Comparison of ENCODE assay signal across 1 cellular context in the genomic region with DNA sequence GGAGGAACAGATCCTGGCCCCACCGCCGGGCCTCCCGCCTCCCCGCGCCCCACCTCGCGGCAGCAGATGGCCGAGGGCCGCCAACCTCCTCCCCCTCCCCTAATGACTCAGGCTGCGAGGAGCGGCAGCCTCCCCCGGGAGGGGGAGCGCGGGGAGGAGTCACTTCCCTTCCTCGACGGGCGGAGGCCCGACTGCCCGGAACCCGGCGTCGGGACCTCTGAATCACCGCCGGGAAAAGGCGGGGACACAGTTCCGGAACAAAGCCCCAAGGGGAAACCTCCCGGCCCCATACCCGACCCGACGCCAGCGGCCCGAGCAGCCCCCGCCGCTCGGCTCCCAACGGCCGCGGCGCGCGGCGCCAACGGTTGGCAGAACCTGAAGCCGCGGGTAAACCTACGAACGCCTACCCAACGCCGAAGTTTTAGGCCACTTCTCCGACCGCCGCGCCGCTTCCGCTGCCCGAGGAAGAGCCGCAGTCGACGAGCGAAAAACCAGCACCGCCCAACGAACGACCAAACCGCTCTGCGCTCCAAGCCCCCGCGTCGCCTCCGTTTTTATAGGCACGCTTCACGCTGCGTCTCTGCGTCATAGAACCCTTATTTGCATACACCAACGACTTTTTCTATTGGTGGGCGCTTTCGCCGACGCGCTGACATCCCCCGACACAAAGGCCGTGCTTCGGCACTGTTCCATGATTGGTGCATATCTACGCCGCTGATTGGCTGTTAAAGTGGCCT.
TF ChIP-seq lines count a peak whose summit lies in the region.

No MANE protein-coding gene starts in this region.

TF ChIP-seq in K562, 482 proteins besides CTCF, POLR2A, EP300 and RAD21 (continued from another document):
- TF ChIP-seq E2F5 (CRISPR knock-in tag; IDR thresholded peaks at IDR 0.05) (peak; percentile 94), TFAM (CRISPR knock-in tag; conservative IDR thresholded peaks at IDR 0.05) (no peak), NR3C1 (CRISPR knock-in tag; IDR thresholded peaks at IDR 0.05) (peak; percentile 78; the same call in 1 of the 2 replicates), MCM7 (IDR thresholded peaks at IDR 0.05) (no peak), TAF9B (IDR thresholded peaks at IDR 0.05; ENCODE audit: partially characterized antibody) (peak; percentile 86), CBFB (CRISPR knock-in tag; IDR thresholded peaks at IDR 0.05) (peak; percentile 85; the same call in 1 of the 2 replicates), CTBP1 (IDR thresholded peaks at IDR 0.05; ENCODE audit: borderline replicate concordance) (peak; percentile 81), OTX1 (CRISPR knock-in tag; IDR thresholded peaks at IDR 0.05) (peak; percentile 91), YY1 (IDR thresholded peaks at IDR 0.05; ENCODE audit: borderline replicate concordance in 1 of 3, control insufficient read depth in 1 of 3, extremely low read depth in 1 of 3, insufficient read depth in 3 of 3, insufficient read length in 1 of 3, insufficient replicate concordance in 2 of 3, low read depth in 1 of 3, low read length in 2 of 3) (peak in 2 of 3 experiments; percentile 65 to 71), NFE2 (IDR thresholded peaks at IDR 0.05; ENCODE audit: low read depth) (0 out of 2 replicates have a peak, but pooled peaks have one; percentile 35), SMARCE1 (IDR thresholded peaks at IDR 0.05) (no peak), TCF3 (CRISPR knock-in tag; IDR thresholded peaks at IDR 0.05) (0 out of 2 replicates have a peak, but pooled peaks have one; percentile 29), POLR2G (IDR thresholded peaks at IDR 0.05; ENCODE audit: low read depth, low read length) (peak; percentile 99), PCBP1 (IDR thresholded peaks at IDR 0.05; ENCODE audit: low read depth, low read length, poor library complexity, severe bottlenecking) (peak; percentile 99), BDP1 (IDR thresholded peaks at IDR 0.05; ENCODE audit: insufficient read depth, insufficient read length) (no peak), ERF (CRISPR knock-in tag; IDR thresholded peaks at IDR 0.05) (0 out of 2 replicates have a peak, but pooled peaks have one; percentile 12), ZNF282 (CRISPR knock-in tag; IDR thresholded peaks at IDR 0.05) (no peak), GTF2A2 (tag; IDR thresholded peaks at IDR 0.05) (peak; percentile 97), HMGN3 (IDR thresholded peaks at IDR 0.05; ENCODE audit: borderline replicate concordance, extremely low read depth, insufficient read length, low read depth, low read length) (peak; percentile 90), NELFE (IDR thresholded peaks at IDR 0.05; ENCODE audit: insufficient read depth, insufficient read length) (peak; percentile 97), PRMT5 (CRISPR knock-in tag; IDR thresholded peaks at IDR 0.05) (0 out of 2 replicates have a peak, but pooled peaks have one; percentile 12), NCOA6 (IDR thresholded peaks at IDR 0.05) (peak; percentile 91), ZFX (CRISPR knock-in tag; IDR thresholded peaks at IDR 0.05) (peak; percentile 88), MAZ (CRISPR knock-in tag; conservative IDR thresholded peaks at IDR 0.05 in 1 of 2, IDR thresholded peaks at IDR 0.05 in 1 of 2) (peak; percentile 96 to 97), NRF1 (conservative IDR thresholded peaks at IDR 0.05 in 1 of 2, IDR thresholded peaks at IDR 0.05 in 1 of 2) (peak; percentile 81 to 84), ZNF239 (CRISPR knock-in tag; IDR thresholded peaks at IDR 0.05) (no peak), BRD9 (IDR thresholded peaks at IDR 0.05; ENCODE audit: low read depth, partially characterized antibody) (peak; percentile 52), ZNF124 (CRISPR knock-in tag; IDR thresholded peaks at IDR 0.05) (no peak), NFYB (IDR thresholded peaks at IDR 0.05; ENCODE audit: extremely low read depth, insufficient read length) (peak; percentile 99), ARID3B (CRISPR knock-in tag; IDR thresholded peaks at IDR 0.05; ENCODE audit: borderline replicate concordance) (no peak), ZNF668 (CRISPR knock-in tag; IDR thresholded peaks at IDR 0.05) (no peak), NFIX (CRISPR knock-in tag; IDR thresholded peaks at IDR 0.05; ENCODE audit: low read depth) (no peak), RBBP5 (IDR thresholded peaks at IDR 0.05; ENCODE audit: borderline replicate concordance, insufficient read depth, low read length, poor library complexity, severe bottlenecking) (peak; percentile 86), FIP1L1 (IDR thresholded peaks at IDR 0.05; ENCODE audit: low read depth, low read length, poor library complexity, severe bottlenecking) (peak; percentile 100), TRIM28 (IDR thresholded peaks at IDR 0.05) (no peak), NR4A1 (CRISPR knock-in tag; IDR thresholded peaks at IDR 0.05) (0 out of 2 replicates have a peak, but pooled peaks have one; percentile 11), NR4A1 (tag; IDR thresholded peaks at IDR 0.05) (no peak; the same call in 1 of the 2 replicates), ZBTB1 (CRISPR knock-in tag; IDR thresholded peaks at IDR 0.05; ENCODE audit: borderline replicate concordance, low read depth) (peak; percentile 91), L3MBTL2 (IDR thresholded peaks at IDR 0.05) (peak; percentile 57; the same call in 1 of the 2 replicates), SMAD1 (IDR thresholded peaks at IDR 0.05; ENCODE audit: low read depth, low read length, partially characterized antibody) (peak; percentile 100), RCOR1 (IDR thresholded peaks at IDR 0.05; ENCODE audit: borderline replicate concordance in 1 of 2, low read depth in 2 of 2, low read length in 2 of 2) (peak in 1 of 2 experiments; percentile 4; a peak in 1 of 4 replicates), SRSF1 (IDR thresholded peaks at IDR 0.05; ENCODE audit: low read depth, low read length) (peak; percentile 93; the same call in 1 of the 2 replicates), TBL1XR1 (IDR thresholded peaks at IDR 0.05; ENCODE audit: low read length in 2 of 2) (peak; percentile 51 to 86; a peak in 3 of 4 replicates), RBM17 (IDR thresholded peaks at IDR 0.05; ENCODE audit: borderline replicate concordance, low read depth, low read length) (0 out of 2 replicates have a peak, but pooled peaks have one; percentile 73), GTF2E2 (tag; IDR thresholded peaks at IDR 0.05) (peak; percentile 99), CREM (IDR thresholded peaks at IDR 0.05; ENCODE audit: low read depth) (peak; percentile 91), ZFPM2 (CRISPR knock-in tag; IDR thresholded peaks at IDR 0.05) (0 out of 2 replicates have a peak, but pooled peaks have one; percentile 85), ZNF764 (CRISPR knock-in tag; IDR thresholded peaks at IDR 0.05; ENCODE audit: low read depth) (peak; percentile 53; the same call in 1 of the 2 replicates)
- TF ChIP-seq, protein P1, sequence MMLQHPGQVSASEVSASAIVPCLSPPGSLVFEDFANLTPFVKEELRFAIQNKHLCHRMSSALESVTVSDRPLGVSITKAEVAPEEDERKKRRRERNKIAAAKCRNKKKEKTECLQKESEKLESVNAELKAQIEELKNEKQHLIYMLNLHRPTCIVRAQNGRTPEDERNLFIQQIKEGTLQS (IDR thresholded peaks at IDR 0.05), result peak; percentile 65
- TF ChIP-seq, protein P1 (CRISPR knock-in tag; conservative IDR thresholded peaks at IDR 0.05), result peak; percentile 82
- TF ChIP-seq, protein P2, sequence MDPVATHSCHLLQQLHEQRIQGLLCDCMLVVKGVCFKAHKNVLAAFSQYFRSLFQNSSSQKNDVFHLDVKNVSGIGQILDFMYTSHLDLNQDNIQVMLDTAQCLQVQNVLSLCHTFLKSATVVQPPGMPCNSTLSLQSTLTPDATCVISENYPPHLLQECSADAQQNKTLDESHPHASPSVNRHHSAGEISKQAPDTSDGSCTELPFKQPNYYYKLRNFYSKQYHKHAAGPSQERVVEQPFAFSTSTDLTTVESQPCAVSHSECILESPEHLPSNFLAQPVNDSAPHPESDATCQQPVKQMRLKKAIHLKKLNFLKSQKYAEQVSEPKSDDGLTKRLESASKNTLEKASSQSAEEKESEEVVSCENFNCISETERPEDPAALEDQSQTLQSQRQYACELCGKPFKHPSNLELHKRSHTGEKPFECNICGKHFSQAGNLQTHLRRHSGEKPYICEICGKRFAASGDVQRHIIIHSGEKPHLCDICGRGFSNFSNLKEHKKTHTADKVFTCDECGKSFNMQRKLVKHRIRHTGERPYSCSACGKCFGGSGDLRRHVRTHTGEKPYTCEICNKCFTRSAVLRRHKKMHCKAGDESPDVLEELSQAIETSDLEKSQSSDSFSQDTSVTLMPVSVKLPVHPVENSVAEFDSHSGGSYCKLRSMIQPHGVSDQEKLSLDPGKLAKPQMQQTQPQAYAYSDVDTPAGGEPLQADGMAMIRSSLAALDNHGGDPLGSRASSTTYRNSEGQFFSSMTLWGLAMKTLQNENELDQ (CRISPR knock-in tag; IDR thresholded peaks at IDR 0.05; ENCODE audit: borderline replicate concordance), result peak; percentile 95
- TF ChIP-seq, protein P3, sequence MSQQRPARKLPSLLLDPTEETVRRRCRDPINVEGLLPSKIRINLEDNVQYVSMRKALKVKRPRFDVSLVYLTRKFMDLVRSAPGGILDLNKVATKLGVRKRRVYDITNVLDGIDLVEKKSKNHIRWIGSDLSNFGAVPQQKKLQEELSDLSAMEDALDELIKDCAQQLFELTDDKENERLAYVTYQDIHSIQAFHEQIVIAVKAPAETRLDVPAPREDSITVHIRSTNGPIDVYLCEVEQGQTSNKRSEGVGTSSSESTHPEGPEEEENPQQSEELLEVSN (IDR thresholded peaks at IDR 0.05; ENCODE audit: borderline replicate concordance in 1 of 2, extremely low read depth in 1 of 2, insufficient read depth in 1 of 2, insufficient read length in 1 of 2, low read depth in 1 of 2, low read length in 1 of 2, poor library complexity in 1 of 2, severe bottlenecking in 1 of 2), result peak in 1 of 2 experiments; percentile 36
- TF ChIP-seq, protein P4, sequence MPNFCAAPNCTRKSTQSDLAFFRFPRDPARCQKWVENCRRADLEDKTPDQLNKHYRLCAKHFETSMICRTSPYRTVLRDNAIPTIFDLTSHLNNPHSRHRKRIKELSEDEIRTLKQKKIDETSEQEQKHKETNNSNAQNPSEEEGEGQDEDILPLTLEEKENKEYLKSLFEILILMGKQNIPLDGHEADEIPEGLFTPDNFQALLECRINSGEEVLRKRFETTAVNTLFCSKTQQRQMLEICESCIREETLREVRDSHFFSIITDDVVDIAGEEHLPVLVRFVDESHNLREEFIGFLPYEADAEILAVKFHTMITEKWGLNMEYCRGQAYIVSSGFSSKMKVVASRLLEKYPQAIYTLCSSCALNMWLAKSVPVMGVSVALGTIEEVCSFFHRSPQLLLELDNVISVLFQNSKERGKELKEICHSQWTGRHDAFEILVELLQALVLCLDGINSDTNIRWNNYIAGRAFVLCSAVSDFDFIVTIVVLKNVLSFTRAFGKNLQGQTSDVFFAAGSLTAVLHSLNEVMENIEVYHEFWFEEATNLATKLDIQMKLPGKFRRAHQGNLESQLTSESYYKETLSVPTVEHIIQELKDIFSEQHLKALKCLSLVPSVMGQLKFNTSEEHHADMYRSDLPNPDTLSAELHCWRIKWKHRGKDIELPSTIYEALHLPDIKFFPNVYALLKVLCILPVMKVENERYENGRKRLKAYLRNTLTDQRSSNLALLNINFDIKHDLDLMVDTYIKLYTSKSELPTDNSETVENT (CRISPR knock-in tag; IDR thresholded peaks at IDR 0.05), result peak; percentile 97
- TF ChIP-seq, protein P5, sequence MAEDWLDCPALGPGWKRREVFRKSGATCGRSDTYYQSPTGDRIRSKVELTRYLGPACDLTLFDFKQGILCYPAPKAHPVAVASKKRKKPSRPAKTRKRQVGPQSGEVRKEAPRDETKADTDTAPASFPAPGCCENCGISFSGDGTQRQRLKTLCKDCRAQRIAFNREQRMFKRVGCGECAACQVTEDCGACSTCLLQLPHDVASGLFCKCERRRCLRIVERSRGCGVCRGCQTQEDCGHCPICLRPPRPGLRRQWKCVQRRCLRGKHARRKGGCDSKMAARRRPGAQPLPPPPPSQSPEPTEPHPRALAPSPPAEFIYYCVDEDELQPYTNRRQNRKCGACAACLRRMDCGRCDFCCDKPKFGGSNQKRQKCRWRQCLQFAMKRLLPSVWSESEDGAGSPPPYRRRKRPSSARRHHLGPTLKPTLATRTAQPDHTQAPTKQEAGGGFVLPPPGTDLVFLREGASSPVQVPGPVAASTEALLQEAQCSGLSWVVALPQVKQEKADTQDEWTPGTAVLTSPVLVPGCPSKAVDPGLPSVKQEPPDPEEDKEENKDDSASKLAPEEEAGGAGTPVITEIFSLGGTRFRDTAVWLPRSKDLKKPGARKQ (CRISPR knock-in tag; IDR thresholded peaks at IDR 0.05), result no peak
- TF ChIP-seq, protein P6, sequence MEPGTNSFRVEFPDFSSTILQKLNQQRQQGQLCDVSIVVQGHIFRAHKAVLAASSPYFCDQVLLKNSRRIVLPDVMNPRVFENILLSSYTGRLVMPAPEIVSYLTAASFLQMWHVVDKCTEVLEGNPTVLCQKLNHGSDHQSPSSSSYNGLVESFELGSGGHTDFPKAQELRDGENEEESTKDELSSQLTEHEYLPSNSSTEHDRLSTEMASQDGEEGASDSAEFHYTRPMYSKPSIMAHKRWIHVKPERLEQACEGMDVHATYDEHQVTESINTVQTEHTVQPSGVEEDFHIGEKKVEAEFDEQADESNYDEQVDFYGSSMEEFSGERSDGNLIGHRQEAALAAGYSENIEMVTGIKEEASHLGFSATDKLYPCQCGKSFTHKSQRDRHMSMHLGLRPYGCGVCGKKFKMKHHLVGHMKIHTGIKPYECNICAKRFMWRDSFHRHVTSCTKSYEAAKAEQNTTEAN (CRISPR knock-in tag; IDR thresholded peaks at IDR 0.05), result peak; percentile 77; the same call in 1 of the 2 replicates
TF ChIP-seq in K562: peak in this region for 231.
